Comparison of ENCODE assay signal across 1 cellular context in genomic region chr7:143485500-143485899, GRCh38.
TF ChIP-seq lines count a peak whose summit lies in the region.

No MANE protein-coding gene starts in this region.

TF ChIP-seq in HCT116, 20 proteins besides CTCF, POLR2A, EP300 and RAD21:
- TF ChIP-seq TCF7L2 (IDR thresholded peaks at IDR 0.05; ENCODE audit: borderline replicate concordance, extremely low read depth, insufficient read depth, insufficient read length) = no peak
- no peak for TF ChIP-seq ELF1 (IDR thresholded peaks at IDR 0.05; ENCODE audit: borderline replicate concordance, low read depth)
- TF ChIP-seq ZBTB33 (IDR thresholded peaks at IDR 0.05; ENCODE audit: extremely low read depth, insufficient replicate concordance, low read length) = no peak
- no peak for TF ChIP-seq REST (IDR thresholded peaks at IDR 0.05; ENCODE audit: low read depth)
- no peak for TF ChIP-seq CEBPB (IDR thresholded peaks at IDR 0.05; ENCODE audit: low read depth)
- no peak for TF ChIP-seq ZFX (IDR thresholded peaks at IDR 0.05)
- no peak for TF ChIP-seq SP1 (IDR thresholded peaks at IDR 0.05; ENCODE audit: low read depth)
- TF ChIP-seq JUND (IDR thresholded peaks at IDR 0.05) = no peak
- TF ChIP-seq ATF3 (IDR thresholded peaks at IDR 0.05) = no peak
- no peak for TF ChIP-seq SRF (IDR thresholded peaks at IDR 0.05; ENCODE audit: low read depth)
- no peak for TF ChIP-seq SIN3A (IDR thresholded peaks at IDR 0.05; ENCODE audit: low read depth)
- no peak for TF ChIP-seq POLR2AphosphoS5 (IDR thresholded peaks at IDR 0.05; ENCODE audit: low read depth, low read length)
- no peak for TF ChIP-seq EZH2phosphoT487 (IDR thresholded peaks at IDR 0.05; ENCODE audit: borderline replicate concordance)
- no peak for TF ChIP-seq MAX (IDR thresholded peaks at IDR 0.05)
- TF ChIP-seq CBX3 (IDR thresholded peaks at IDR 0.05; ENCODE audit: low read depth) = no peak
TF ChIP-seq in HCT116: peak in this region for 0.
